ENCODE assay signal across 22 cellular contexts in genomic region chr1:184911103-184911502, GRCh38.
DNase-seq lines count a peak whose midpoint lies in the region; ATAC-seq, FAIRE-seq and TF ChIP-seq lines count a peak whose summit lies in the region.
"Had no signal": no experiment of that assay in that cellular context is flagged by ENCODE, and none has a peak within 500 bp of the region (broad histone marks: within the 10 kb centered on the region; RNA-seq: fewer than 3 reads in every experiment).

No MANE protein-coding gene starts in this region.

- no peak overlapping the region for H2AK5ac ChIP-seq in IMR-90 (ENCODE audit: low read depth, low read length)

- H3K14ac ChIP-seq in IMR-90 (replicated peaks; ENCODE audit: low read depth, low read length), result 0 out of 2 replicates have a peak overlapping the region, but pooled peaks have one; percentile 18

- intact Hi-C loops in IMR-90 (cut with micrococcal nuclease), result no loop called here

- H3K9ac ChIP-seq in IMR-90 (ENCODE audit: low read depth, low read length), result no peak overlapping the region
- H3K9ac ChIP-seq: BLaER1 treated with 17β-estradiol and CSF1 and Interleukin-3, amounts not matched to agents 10 nM and 100 nM had no signal

- ATAC-seq in IMR-90 (ENCODE audit: low read depth) (peak; percentile 44), GM21423 (IDR thresholded peaks at IDR 0.05; ENCODE audit: unreplicated experiment) (no peak)
- ATAC-seq: CD8-positive, alpha-beta T cell had no signal

- no peak for TF ChIP-seq CTCF in D721Med (IDR thresholded peaks at IDR 0.05; ENCODE audit: insufficient read depth, missing control alignments)
- TF ChIP-seq CTCF in IMR-90 (conservative IDR thresholded peaks at IDR 0.05; ENCODE audit: low read depth, low read length), result no peak
- TF ChIP-seq CTCF in choroid plexus epithelial cell (conservative IDR thresholded peaks at IDR 0.05; ENCODE audit: low read depth, low read length), result no peak
- TF ChIP-seq CTCF in fibroblast of the aortic adventitia (IDR thresholded peaks at IDR 0.05; ENCODE audit: insufficient read depth, low read length), result no peak
- TF ChIP-seq CTCF in coronary artery (IDR thresholded peaks at IDR 0.05), result no peak

- no peaks in the 10 kb centered on the region for H3K36me3 ChIP-seq in IMR-90 (ENCODE audit: control insufficient read depth, insufficient read depth, low read length)
- H3K36me3 ChIP-seq: BLaER1 treated with 17β-estradiol and CSF1 and Interleukin-3, amounts not matched to agents 10 nM and 100 nM; MG63 had no signal

- peaks cover 2% of the 10 kb centered on the region for H3K36me3 Mint-ChIP-seq in activated naive CD4-positive, alpha-beta T cell treated with anti-CD3 and anti-CD28 coated beads, Interleukin-2, amount 10 ng/mL, durations not matched to agents 7 days and 5 days
- H3K36me3 Mint-ChIP-seq: CD8-positive, alpha-beta T cell had no signal

- no peaks in the 10 kb centered on the region; the same call in 1 of the 2 replicates for H4K20me1 ChIP-seq in IMR-90 (ENCODE audit: insufficient read depth, low read length)
- H4K20me1 ChIP-seq: BLaER1 treated with 17β-estradiol and CSF1 and Interleukin-3, amounts not matched to agents 10 nM and 100 nM had no signal

- in situ Hi-C loops in IMR-90 (cut with MboI; ENCODE audit: low sequenced_read_pairs), result no loop called here

- H4K91ac ChIP-seq in IMR-90 (ENCODE audit: insufficient read depth, low read depth, low read length), result no peak overlapping the region

- H2BK20ac ChIP-seq in IMR-90 (ENCODE audit: low read depth, low read length), result no peak overlapping the region

- TF ChIP-seq RAD21 in IMR-90 (IDR thresholded peaks at IDR 0.05; ENCODE audit: low read length), result no peak

- peaks cover 3% of the 10 kb centered on the region; the same call in 1 of the 2 replicates for H3K9me1 ChIP-seq in IMR-90 (ENCODE audit: insufficient read depth, low read length)

- peaks cover 7 to 11% of the 10 kb centered on the region in 2 experiments; a peak in 3 of 4 replicates for H3K79me1 ChIP-seq in IMR-90 (ENCODE audit: low read depth in 1 of 2, low read length in 2 of 2)

- peak; percentile 67 for FAIRE-seq in D721Med (lab: Jason Lieb, UNC)
- FAIRE-seq: GM12892, RCC 7860 had no signal

- H4K8ac ChIP-seq in IMR-90 (ENCODE audit: low read depth in 2 of 2, low read length in 2 of 2), result no peak overlapping the region

- H3K18ac ChIP-seq in IMR-90 (ENCODE audit: low read depth, low read length), result no peak overlapping the region

- WGBS in IMR-90 (ENCODE audit: extremely low coverage in 2 of 2, insufficient read length in 1 of 2), 2 experiments, result no CpG with 5 or more reads among the region's 1 CpG

- BruUV-seq in IMR-90 (replicated peaks; lab: Mats Ljungman, UMichigan), result no TSS peak

- H2BK5ac ChIP-seq in IMR-90 (ENCODE audit: low read depth, low read length, poor library complexity, severe bottlenecking), result no peak overlapping the region

- POLR2A ChIA-PET in IMR-90 (lab: Charles Lee; ENCODE audit: unreplicated experiment), result no interaction called here

- H3K27me3 ChIP-seq in IMR-90 (ENCODE audit: control insufficient read depth, insufficient read depth, low read length), result no peaks in the 10 kb centered on the region
- H3K27me3 ChIP-seq: BLaER1 treated with 17β-estradiol and CSF1 and Interleukin-3, amounts not matched to agents 10 nM and 100 nM; MG63 had no signal

- no peak overlapping the region for H3K4me3 ChIP-seq in IMR-90 (ENCODE audit: insufficient read depth, low read depth, low read length)
- H3K4me3 ChIP-seq in choroid plexus epithelial cell (ENCODE audit: low read depth, low read length), result no peak overlapping the region
- H3K4me3 ChIP-seq in fibroblast of the aortic adventitia (ENCODE audit: low read depth, low read length), result no peak overlapping the region
- H3K4me3 ChIP-seq in coronary artery, result no peak overlapping the region
- H3K4me3 ChIP-seq: BLaER1 treated with 17β-estradiol and CSF1 and Interleukin-3, amounts not matched to agents 10 nM and 100 nM; MG63; SK-N-MC had no signal

- H3K27me3 Mint-ChIP-seq in activated naive CD4-positive, alpha-beta T cell treated with anti-CD3 and anti-CD28 coated beads, Interleukin-2, amount 10 ng/mL, durations not matched to agents 7 days and 5 days, result no peaks in the 10 kb centered on the region

- H3K56ac ChIP-seq in IMR-90 (ENCODE audit: extremely low read depth, insufficient read depth, low read length), result no peak overlapping the region

- no peak overlapping the region for H2BK120ac ChIP-seq in IMR-90 (ENCODE audit: low read depth, low read length)

- no peak overlapping the region for H2BK15ac ChIP-seq in IMR-90 (ENCODE audit: low read depth, low read length)

- H3K4me1 Mint-ChIP-seq in activated naive CD4-positive, alpha-beta T cell treated with anti-CD3 and anti-CD28 coated beads, Interleukin-2, amount 10 ng/mL, durations not matched to agents 7 days and 5 days, result no peaks in the 10 kb centered on the region

- no peaks in the 10 kb centered on the region for H3K9me3 Mint-ChIP-seq in activated naive CD4-positive, alpha-beta T cell treated with anti-CD3 and anti-CD28 coated beads, Interleukin-2, amount 10 ng/mL, durations not matched to agents 7 days and 5 days
- H3K9me3 Mint-ChIP-seq: CD8-positive, alpha-beta T cell had no signal

- no peak overlapping the region for H3K23ac ChIP-seq in IMR-90 (ENCODE audit: low read depth, low read length)

- CTCF ChIA-PET in IMR-90 (lab: Yijun Ruan, JAX), result no interaction called here
- CTCF ChIA-PET in activated naive CD4-positive, alpha-beta T cell treated with anti-CD3 and anti-CD28 coated beads, Interleukin-2, amount 10 ng/mL, durations not matched to agents 7 days and 5 days (lab: Charles Lee), result interaction anchor here (1.7 kb wide), 1 partner anchor 11 kb away, joined by 4 read pairs; no protein-coding TSS in a partner anchor

- no peak overlapping the region for H2AK9ac ChIP-seq in IMR-90 (replicated peaks; ENCODE audit: low read depth, low read length, poor library complexity)

- dilution Hi-C loops in IMR-90 (cut with HindIII; ENCODE audit: low sequenced_read_pairs, unreplicated experiment), result no loop called here

- H3K27ac Mint-ChIP-seq in activated naive CD4-positive, alpha-beta T cell treated with anti-CD3 and anti-CD28 coated beads, Interleukin-2, amount 10 ng/mL, durations not matched to agents 7 days and 5 days, result no peak overlapping the region
- H3K27ac Mint-ChIP-seq: CD8-positive, alpha-beta T cell had no signal

- no peaks in the 10 kb centered on the region for H3K9me3 ChIP-seq in IMR-90 (ENCODE audit: control insufficient read depth, insufficient read depth, low read length)
- H3K9me3 ChIP-seq: BLaER1 treated with 17β-estradiol and CSF1 and Interleukin-3, amounts not matched to agents 10 nM and 100 nM; MG63 had no signal

- TF ChIP-seq POLR2A in IMR-90 (IDR thresholded peaks at IDR 0.05; ENCODE audit: low read depth, low read length), result no peak

- no peak overlapping the region for H3K4me3 Mint-ChIP-seq in activated naive CD4-positive, alpha-beta T cell treated with anti-CD3 and anti-CD28 coated beads, Interleukin-2, amount 10 ng/mL, durations not matched to agents 7 days and 5 days
- H3K4me3 Mint-ChIP-seq: CD8-positive, alpha-beta T cell had no signal

- H3K4ac ChIP-seq in IMR-90 (ENCODE audit: low read depth, low read length), result no peak overlapping the region

- H3K27ac ChIP-seq in IMR-90 (ENCODE audit: insufficient read depth, low read length) (no peak overlapping the region), coronary artery (peak overlapping the region in 1 of 2 donors; percentile 55)
- H3K27ac ChIP-seq: BLaER1 treated with 17β-estradiol and CSF1 and Interleukin-3, amounts not matched to agents 10 nM and 100 nM; SK-N-MC had no signal

- peaks cover 6% of the 10 kb centered on the region for H3K4me1 ChIP-seq in IMR-90 (ENCODE audit: control insufficient read depth, insufficient read depth, low read length)

- H4K5ac ChIP-seq in IMR-90 (ENCODE audit: low read depth, low read length), result no peak overlapping the region

- no peak for DNase-seq in D721Med (ENCODE audit: insufficient read length, low spot score)
- peak; percentile 49 for DNase-seq in IMR-90
- peak; percentile 23 for DNase-seq in choroid plexus epithelial cell (ENCODE audit: low read depth)
- DNase-seq in fibroblast of the aortic adventitia (ENCODE audit: low read depth), result peak; percentile 57
- DNase-seq in activated naive CD4-positive, alpha-beta T cell treated with anti-CD3 and anti-CD28 coated beads, Interleukin-2, amount 10 ng/mL, durations not matched to agents 7 days and 5 days, result no peak
- no peak for DNase-seq in coronary artery (ENCODE audit: low spot score)
- DNase-seq: Calu3; CD8-positive, alpha-beta T cell; DMS53; Kasumi-1; NCI-H1048; NCI-H1436 treated with DMSO at 0.1 percent for 48 hours; NCI-H2029 treated with DMSO at 0.1 percent for 48 hours; NCI-H2171; NCI-H526 treated with DMSO at 0.1 percent for 48 hours; SHP77 had no signal

- H3K4me2 ChIP-seq in IMR-90 (ENCODE audit: low read depth, low read length), result 0 out of 2 replicates have a peak overlapping the region, but pooled peaks have one; percentile 44

- H2AFZ ChIP-seq in IMR-90 (replicated peaks; ENCODE audit: low read length, poor library complexity), result no peak overlapping the region

TF ChIP-seq in IMR-90, 13 proteins besides CTCF, POLR2A, EP300 and RAD21:
- no peak for TF ChIP-seq BHLHE40 (IDR thresholded peaks at IDR 0.05; ENCODE audit: low read depth, low read length)
- TF ChIP-seq CHD1 (IDR thresholded peaks at IDR 0.05; ENCODE audit: low read depth, low read length), result no peak
- no peak for TF ChIP-seq FOS (IDR thresholded peaks at IDR 0.05; ENCODE audit: low read depth, low read length)
- TF ChIP-seq CEBPB (IDR thresholded peaks at IDR 0.05; ENCODE audit: low read depth, low read length), result peak; percentile 78
- TF ChIP-seq MXI1 (IDR thresholded peaks at IDR 0.05; ENCODE audit: borderline replicate concordance, low read depth, low read length), result no peak
TF ChIP-seq in IMR-90: peak in this region for 1.

Comparison
In these comparisons a context has a peak if more than half of its experiments do, and no peak if none do; other contexts are left out.
1. DNase-seq: peak in IMR-90 (single experiment), choroid plexus epithelial cell (single experiment) and fibroblast of the aortic adventitia (single experiment); none in D721Med (single experiment), activated naive CD4-positive, alpha-beta T cell treated with anti-CD3 and anti-CD28 coated beads, Interleukin-2, amount 10 ng/mL, durations not matched to agents 7 days and 5 days (single experiment) and coronary artery (single experiment).